9 cellular contexts compared by ENCODE assay signal in the genomic region with DNA sequence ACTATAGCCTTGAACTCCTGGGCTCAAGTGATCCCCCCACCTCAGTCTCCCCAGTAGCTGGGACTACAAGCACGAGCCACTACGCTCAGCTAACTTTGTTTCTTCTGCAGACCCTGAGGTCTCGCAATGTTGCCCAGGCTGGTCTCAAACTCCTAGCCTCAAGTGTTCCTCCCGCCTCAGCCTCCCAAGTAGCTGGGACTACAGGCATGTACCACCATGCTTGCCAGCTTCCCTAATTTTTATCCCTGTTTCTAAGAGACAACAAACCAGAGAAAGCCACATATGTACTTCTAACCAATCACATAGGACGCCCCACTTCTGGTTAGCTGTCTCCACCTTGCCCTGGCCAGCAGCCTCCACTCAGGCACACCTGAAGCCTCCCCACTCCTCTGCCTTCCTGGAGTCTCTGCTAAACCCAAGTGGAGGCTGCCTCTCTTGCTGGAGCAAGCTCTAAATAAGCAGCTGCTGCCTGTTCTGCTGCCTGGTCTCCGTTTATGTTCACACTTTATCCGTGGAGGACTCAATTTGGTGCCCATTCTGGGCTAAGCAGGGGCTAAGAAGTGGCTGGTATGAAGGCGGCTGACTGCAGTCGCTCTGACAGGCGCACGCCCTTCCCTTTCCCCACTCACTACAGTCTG. TPM values are rescaled to one million over a fixed set of nuclear protein-coding genes. Genes with fewer than 3 reads are reported as not detected.
DNase-seq lines count a peak whose midpoint lies in the region; ATAC-seq and TF ChIP-seq lines count a peak whose summit lies in the region.
"Had no signal": no experiment of that assay in that cellular context is flagged by ENCODE, and none has a peak within 500 bp of the region (broad histone marks: within the 10 kb centered on the region; RNA-seq: fewer than 3 reads in every experiment).

No MANE protein-coding gene starts in this region.

- peaks cover 35% of the 10 kb centered on the region for H3K4me1 ChIP-seq in OCI-LY1 (ENCODE audit: insufficient read depth, low read length, severe bottlenecking)
- H3K4me1 ChIP-seq in right lobe of liver = peaks cover 0 to 9% (median 3%) of the 10 kb centered on the region in 4 donors

- no peak overlapping the region for H3K9ac ChIP-seq in OCI-LY1 (ENCODE audit: low read length)

- H3F3A ChIP-seq in OCI-LY1 (ENCODE audit: insufficient read depth, low read length) = no peaks in the 10 kb centered on the region

- TF ChIP-seq CTCF in OCI-LY1 (IDR thresholded peaks at IDR 0.05; ENCODE audit: low read length) = no peak
- TF ChIP-seq CTCF in right lobe of liver (IDR thresholded peaks at IDR 0.05) = no peak

- H3K4me1 Mint-ChIP-seq in activated T-helper 2 cell treated with anti-CD3 and anti-CD28 coated beads, Interferon-gamma antibody, Interleukin-2, Interleukin-4, amounts not matched to agents 10 μg/mL and 5 μg/mL and 100 μg/mL, durations not matched to agents 14 hours and 24 hours and 36 hours (ENCODE audit: low read depth) = peaks cover 93% of the 10 kb centered on the region
- peaks cover 98% of the 10 kb centered on the region for H3K4me1 Mint-ChIP-seq in stimulated activated naive CD8-positive, alpha-beta T cell treated with anti-CD3 and anti-CD28 coated beads, Interleukin-15, amount 100 ng/mL, for 72 hours

- TF ChIP-seq POLR2A in right lobe of liver (IDR thresholded peaks at IDR 0.05) = no peak

- DNase-seq in activated T-helper 2 cell treated with anti-CD3 and anti-CD28 coated beads, Interferon-gamma antibody, Interleukin-2, Interleukin-4, amounts not matched to agents 10 μg/mL and 5 μg/mL and 100 μg/mL, durations not matched to agents 14 hours and 24 hours and 36 hours (ENCODE audit: low spot score) = no peak
- DNase-seq in right lobe of liver = peak in 1 of 3 donors; percentile 37
- no peak for DNase-seq in stimulated activated naive CD8-positive, alpha-beta T cell treated with anti-CD3 and anti-CD28 coated beads, Interleukin-15, amount 100 ng/mL, for 72 hours
- DNase-seq in stimulated activated CD4-positive, alpha-beta T cell treated with anti-CD3 and anti-CD28 coated beads, Interleukin-4, amount 100 ng/mL, for 4 hours = no peak
- DNase-seq: central memory CD4-positive, alpha-beta T cell; NCI-H2171 had no signal

- H3K9me3 ChIP-seq in OCI-LY1 (ENCODE audit: low read length) (no peaks in the 10 kb centered on the region), right lobe of liver (no peaks in the 10 kb centered on the region)

- no peaks in the 10 kb centered on the region for H3K9me2 ChIP-seq in OCI-LY1 (ENCODE audit: low read depth, low read length)

- no peaks in the 10 kb centered on the region for H3K79me2 ChIP-seq in OCI-LY1 (ENCODE audit: insufficient read depth, low read length)

- 87% methylated on average over 6 of the region's 11 CpGs for WGBS in right lobe of liver (ENCODE audit: insufficient coverage, low coverage, low lambda C conversion rate, missing lambda C conversion rate)

- H3K27ac ChIP-seq in OCI-LY1 (ENCODE audit: low read depth, low read length, poor library complexity, severe bottlenecking) (peak overlapping the region; percentile 53), right lobe of liver (peak overlapping the region; percentile 55 to 73 (median 62))

- peaks cover 9% of the 10 kb centered on the region for H3K36me3 ChIP-seq in OCI-LY1 (ENCODE audit: insufficient read depth, low read length)
- peaks cover 0 to 2% (median 0%) of the 10 kb centered on the region in 4 donors for H3K36me3 ChIP-seq in right lobe of liver

- peak overlapping the region; percentile 51; the same call in 1 of the 2 replicates for H3K4me2 ChIP-seq in OCI-LY1 (ENCODE audit: low read length)

- H3K27me3 ChIP-seq in OCI-LY1 (ENCODE audit: insufficient read depth, low read length) (no peaks in the 10 kb centered on the region), right lobe of liver (no peaks in the 10 kb centered on the region)

- H3K9me3 Mint-ChIP-seq in activated T-helper 2 cell treated with anti-CD3 and anti-CD28 coated beads, Interferon-gamma antibody, Interleukin-2, Interleukin-4, amounts not matched to agents 10 μg/mL and 5 μg/mL and 100 μg/mL, durations not matched to agents 14 hours and 24 hours and 36 hours = no peaks in the 10 kb centered on the region
- H3K9me3 Mint-ChIP-seq in stimulated activated naive CD8-positive, alpha-beta T cell treated with anti-CD3 and anti-CD28 coated beads, Interleukin-15, amount 100 ng/mL, for 72 hours = peaks cover 0 to 5% of the 10 kb centered on the region in 2 donors

- no peak overlapping the region for H3K4me3 ChIP-seq in OCI-LY1 (ENCODE audit: low read depth, low read length, poor library complexity, severe bottlenecking)
- H3K4me3 ChIP-seq in right lobe of liver = no peak overlapping the region

- peaks cover 82% of the 10 kb centered on the region for H3K36me3 Mint-ChIP-seq in activated T-helper 2 cell treated with anti-CD3 and anti-CD28 coated beads, Interferon-gamma antibody, Interleukin-2, Interleukin-4, amounts not matched to agents 10 μg/mL and 5 μg/mL and 100 μg/mL, durations not matched to agents 14 hours and 24 hours and 36 hours (ENCODE audit: low read depth)

- H3K27me3 Mint-ChIP-seq in activated T-helper 2 cell treated with anti-CD3 and anti-CD28 coated beads, Interferon-gamma antibody, Interleukin-2, Interleukin-4, amounts not matched to agents 10 μg/mL and 5 μg/mL and 100 μg/mL, durations not matched to agents 14 hours and 24 hours and 36 hours (ENCODE audit: low read depth) = no peaks in the 10 kb centered on the region
- no peaks in the 10 kb centered on the region for H3K27me3 Mint-ChIP-seq in stimulated activated naive CD8-positive, alpha-beta T cell treated with anti-CD3 and anti-CD28 coated beads, Interleukin-15, amount 100 ng/mL, for 72 hours

- H3K4me3 Mint-ChIP-seq in activated T-helper 2 cell treated with anti-CD3 and anti-CD28 coated beads, Interferon-gamma antibody, Interleukin-2, Interleukin-4, amounts not matched to agents 10 μg/mL and 5 μg/mL and 100 μg/mL, durations not matched to agents 14 hours and 24 hours and 36 hours (ENCODE audit: low read depth) = peak overlapping the region; percentile 11
- H3K4me3 Mint-ChIP-seq in stimulated activated naive CD8-positive, alpha-beta T cell treated with anti-CD3 and anti-CD28 coated beads, Interleukin-15, amount 100 ng/mL, for 72 hours = peak overlapping the region; percentile 16 to 28

- no peaks in the 10 kb centered on the region for H4K20me1 ChIP-seq in OCI-LY1 (ENCODE audit: insufficient read depth, low read length)

- H2AFZ ChIP-seq in OCI-LY1 (ENCODE audit: low read length) = no peak overlapping the region

- ATAC-seq in right lobe of liver (no peak), GM18520 (IDR thresholded peaks at IDR 0.05; ENCODE audit: unreplicated experiment) (no peak), HG02981 (IDR thresholded peaks at IDR 0.05; ENCODE audit: unreplicated experiment) (no peak)
- ATAC-seq in stimulated activated naive CD8-positive, alpha-beta T cell treated with anti-CD3 and anti-CD28 coated beads, Interleukin-15, amount 100 ng/mL, for 72 hours = no peak

- intact Hi-C loops in activated T-helper 2 cell treated with anti-CD3 and anti-CD28 coated beads, Interferon-gamma antibody, Interleukin-2, Interleukin-4, amounts not matched to agents 10 μg/mL and 5 μg/mL and 100 μg/mL, durations not matched to agents 14 hours and 24 hours and 36 hours (cut with micrococcal nuclease) = loop anchor here (2.0 kb wide), 1 partner anchor 31 kb away; no protein-coding TSS in a partner anchor
- intact Hi-C loops in right lobe of liver (cut with DNase I) = no loop called here

- H3K27ac Mint-ChIP-seq in activated T-helper 2 cell treated with anti-CD3 and anti-CD28 coated beads, Interferon-gamma antibody, Interleukin-2, Interleukin-4, amounts not matched to agents 10 μg/mL and 5 μg/mL and 100 μg/mL, durations not matched to agents 14 hours and 24 hours and 36 hours = peak overlapping the region; percentile 91
- peak overlapping the region in 1 of 2 donors; percentile 4 for H3K27ac Mint-ChIP-seq in stimulated activated naive CD8-positive, alpha-beta T cell treated with anti-CD3 and anti-CD28 coated beads, Interleukin-15, amount 100 ng/mL, for 72 hours

RNA-seq across cellular contexts. Expression of a gene that starts 24.7 kb away (rescaled TPM):
- 186 and 189 TPM in 2 replicates for total RNA-seq in activated T-helper 2 cell treated with anti-CD3 and anti-CD28 coated beads, Interferon-gamma antibody, Interleukin-2, Interleukin-4, amounts not matched to agents 10 μg/mL and 5 μg/mL and 100 μg/mL, durations not matched to agents 14 hours and 24 hours and 36 hours
- 10 to 100 TPM; 23.7 to 42.3 (median 33.1) TPM for total RNA-seq in right lobe of liver

RNA-seq across cellular contexts. Expression of a gene that starts 40.5 kb away (rescaled TPM):
- 13.5 and 17.3 TPM in 2 replicates for total RNA-seq in activated T-helper 2 cell treated with anti-CD3 and anti-CD28 coated beads, Interferon-gamma antibody, Interleukin-2, Interleukin-4, amounts not matched to agents 10 μg/mL and 5 μg/mL and 100 μg/mL, durations not matched to agents 14 hours and 24 hours and 36 hours
- total RNA-seq in right lobe of liver = 100 to 1,000 TPM in 1 of 6 experiments, 10 to 100 TPM in 5; 11.2 to 153 (median 66.7) TPM
